In the genomic region with DNA sequence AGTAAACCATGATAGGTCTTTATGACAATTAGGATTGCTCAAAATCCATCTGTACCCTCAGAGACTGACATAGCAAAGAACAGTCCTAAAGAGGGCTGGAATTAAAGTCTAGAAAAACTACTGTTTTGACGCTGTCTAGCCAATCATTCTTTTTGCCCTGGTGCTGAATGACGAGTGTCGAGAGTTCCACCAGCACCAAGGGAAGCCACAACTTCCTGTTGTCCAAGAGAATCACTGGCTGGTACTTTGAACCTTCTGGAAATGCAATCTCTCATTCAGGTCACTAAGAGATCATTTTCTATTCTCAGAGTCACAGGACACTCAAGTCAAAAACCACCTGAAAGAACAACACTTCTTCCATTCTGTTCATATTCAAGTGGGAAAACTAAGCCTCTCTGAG, we compare ENCODE assay signal across 23 cellular contexts. TPM values are rescaled to one million over a fixed set of nuclear protein-coding genes. Genes with fewer than 3 reads are reported as not detected.
DNase-seq lines count a peak whose midpoint lies in the region; ATAC-seq, FAIRE-seq and TF ChIP-seq lines count a peak whose summit lies in the region.
"Had no signal": no experiment of that assay in that cellular context is flagged by ENCODE, and none has a peak within 500 bp of the region (broad histone marks: within the 10 kb centered on the region; RNA-seq: fewer than 3 reads in every experiment).

No MANE protein-coding gene starts in this region.

- no peak overlapping the region for H3K4me2 ChIP-seq in HepG2 (ENCODE audit: low read depth, low read length)
- H3K4me2 ChIP-seq in K562 (ENCODE audit: insufficient read depth, low read length), result no peak overlapping the region
- H3K4me2 ChIP-seq: A549; BLaER1 treated with 17β-estradiol and CSF1 and Interleukin-3, amounts not matched to agents 10 nM and 100 nM had no signal

- intact Hi-C loops in HepG2 (cut with micrococcal nuclease; ENCODE audit: unreplicated experiment) (no loop called here), right lobe of liver (cut with DNase I) (no loop called here), K562 (cut with micrococcal nuclease) (no loop called here)

- 24% methylated on average over 3 of the region's 3 CpGs for WGBS in HepG2 (ENCODE audit: low lambda C conversion rate)
- WGBS in right lobe of liver (ENCODE audit: insufficient coverage, low coverage, low lambda C conversion rate, missing lambda C conversion rate), result 63% methylated on average over 3 of the region's 3 CpGs
- WGBS in K562 (ENCODE audit: insufficient coverage, low coverage, missing lambda C conversion rate), result 23% methylated on average over 3 of the region's 3 CpGs

- peak overlapping the region; percentile 31 for H3K27ac Mint-ChIP-seq in osteocyte (ENCODE audit: unreplicated experiment)
- H3K27ac Mint-ChIP-seq in activated CD4-positive, alpha-beta memory T cell treated with anti-CD3 and anti-CD28 coated beads, Interleukin-2, amount 10 ng/mL, durations not matched to agents 7 days and 5 days, result no peak overlapping the region
- H3K27ac Mint-ChIP-seq: B cell; CD4-positive, alpha-beta T cell; CD8-positive, alpha-beta T cell had no signal

- no peak overlapping the region for H3K9ac ChIP-seq in HepG2 (ENCODE audit: insufficient read depth, low read depth, low read length)
- no peak overlapping the region for H3K9ac ChIP-seq in K562 (ENCODE audit: insufficient read depth in 1 of 2, low read depth in 2 of 2, low read length in 2 of 2)
- H3K9ac ChIP-seq: BLaER1 treated with 17β-estradiol and CSF1 and Interleukin-3, amounts not matched to agents 10 nM and 100 nM had no signal

- peaks cover 9% of the 10 kb centered on the region; the same call in 1 of the 2 replicates for H3K4me1 ChIP-seq in HepG2 (ENCODE audit: insufficient read depth, low read length)
- no peaks in the 10 kb centered on the region for H3K4me1 ChIP-seq in right lobe of liver
- H3K4me1 ChIP-seq in K562 (replicated peaks in 1 of 2; ENCODE audit: control insufficient read depth in 2 of 2, insufficient read depth in 2 of 2, low read length in 2 of 2), result no peaks in the 10 kb centered on the region
- H3K4me1 ChIP-seq: A549; BLaER1 treated with 17β-estradiol and CSF1 and Interleukin-3, amounts not matched to agents 10 nM and 100 nM had no signal

- H3K9me1 ChIP-seq in K562 (ENCODE audit: control insufficient read depth, insufficient read depth, low read length), result no peaks in the 10 kb centered on the region

- peaks cover 59% of the 10 kb centered on the region for H3K4me1 Mint-ChIP-seq in osteocyte (ENCODE audit: unreplicated experiment)
- no peaks in the 10 kb centered on the region for H3K4me1 Mint-ChIP-seq in activated CD4-positive, alpha-beta memory T cell treated with anti-CD3 and anti-CD28 coated beads, Interleukin-2, amount 10 ng/mL, durations not matched to agents 7 days and 5 days
- H3K4me1 Mint-ChIP-seq: B cell had no signal

- BruUV-seq in HepG2 (replicated peaks; lab: Mats Ljungman, UMichigan) (no TSS peak), K562 (replicated peaks; lab: Mats Ljungman, UMichigan) (no TSS peak)

- TF ChIP-seq RAD21 in HepG2 (CRISPR knock-in tag; IDR thresholded peaks at IDR 0.05) (no peak), K562 (CRISPR knock-in tag; conservative IDR thresholded peaks at IDR 0.05 in 1 of 2, IDR thresholded peaks at IDR 0.05 in 1 of 2) (no peak)

- H3K9me3 ChIP-seq in HepG2 (ENCODE audit: low read length) (no peaks in the 10 kb centered on the region), right lobe of liver (no peaks in the 10 kb centered on the region), K562 (replicated peaks; ENCODE audit: control insufficient read depth, insufficient read depth, low read depth, low read length) (no peaks in the 10 kb centered on the region)
- H3K9me3 ChIP-seq: A549; BLaER1 treated with 17β-estradiol and CSF1 and Interleukin-3, amounts not matched to agents 10 nM and 100 nM; Caco-2 had no signal

- FAIRE-seq in HepG2 (lab: Jason Lieb, UNC) (no peak), K562 (lab: Jason Lieb, UNC) (no peak)
- FAIRE-seq: A549, D721Med, GM12878, GM12892, GM18507 had no signal

- no peaks in the 10 kb centered on the region for H3K27me3 Mint-ChIP-seq in osteocyte (ENCODE audit: unreplicated experiment)
- H3K27me3 Mint-ChIP-seq in activated CD4-positive, alpha-beta memory T cell treated with anti-CD3 and anti-CD28 coated beads, Interleukin-2, amount 10 ng/mL, durations not matched to agents 7 days and 5 days, result peaks cover 2% of the 10 kb centered on the region
- H3K27me3 Mint-ChIP-seq: B cell; CD4-positive, alpha-beta T cell had no signal

- H2AFZ ChIP-seq in HepG2 (ENCODE audit: low read length), result no peak overlapping the region
- H2AFZ ChIP-seq in K562 (ENCODE audit: low read depth, low read length), result no peak overlapping the region; the same call in 1 of the 2 replicates

- in situ Hi-C loops in HepG2 (cut with HindIII; ENCODE audit: extremely low pct_ligation_motif_present, low pct_unique_long_range_greater_than_20kb) (no loop called here), K562 (cut with MboI) (no loop called here)

- no peak overlapping the region for H3K4me3 Mint-ChIP-seq in osteocyte (ENCODE audit: unreplicated experiment)
- H3K4me3 Mint-ChIP-seq in activated CD4-positive, alpha-beta memory T cell treated with anti-CD3 and anti-CD28 coated beads, Interleukin-2, amount 10 ng/mL, durations not matched to agents 7 days and 5 days, result no peak overlapping the region
- H3K4me3 Mint-ChIP-seq: B cell; CD4-positive, alpha-beta T cell; CD8-positive, alpha-beta T cell had no signal

- H3K36me3 Mint-ChIP-seq in osteocyte (ENCODE audit: unreplicated experiment), result peaks cover 90% of the 10 kb centered on the region
- no peaks in the 10 kb centered on the region for H3K36me3 Mint-ChIP-seq in activated CD4-positive, alpha-beta memory T cell treated with anti-CD3 and anti-CD28 coated beads, Interleukin-2, amount 10 ng/mL, durations not matched to agents 7 days and 5 days (ENCODE audit: low read depth)
- H3K36me3 Mint-ChIP-seq: CD8-positive, alpha-beta T cell had no signal

- H3K79me2 ChIP-seq in HepG2 (ENCODE audit: insufficient read depth, low read length) (no peaks in the 10 kb centered on the region), K562 (ENCODE audit: control insufficient read depth, insufficient read depth, low read length) (no peaks in the 10 kb centered on the region)

- no peak for TF ChIP-seq EP300 in HepG2 (IDR thresholded peaks at IDR 0.05; ENCODE audit: low read depth in 2 of 2, low read length in 2 of 2)
- no peak for TF ChIP-seq EP300 in HepG2 (CRISPR knock-in tag; IDR thresholded peaks at IDR 0.05; ENCODE audit: borderline replicate concordance)
- TF ChIP-seq EP300 in K562 (IDR thresholded peaks at IDR 0.05; ENCODE audit: low read length), result no peak

- TF ChIP-seq CTCF in HepG2 (CRISPR knock-in tag; IDR thresholded peaks at IDR 0.05) (no peak), right lobe of liver (IDR thresholded peaks at IDR 0.05) (no peak), K562 (IDR thresholded peaks at IDR 0.05 in 2 of 3, conservative IDR thresholded peaks at IDR 0.05 in 1 of 3; ENCODE audit: insufficient read depth in 2 of 3, low read depth in 1 of 3, low read length in 3 of 3) (no peak), osteocyte (IDR thresholded peaks at IDR 0.05) (no peak), GM10248 (IDR thresholded peaks at IDR 0.05; ENCODE audit: control extremely low read depth, extremely low read depth, low read depth, missing control alignments) (no peak)

- TF ChIP-seq POLR2A in HepG2 (IDR thresholded peaks at IDR 0.05; ENCODE audit: insufficient read depth in 1 of 2, low read depth in 2 of 2, low read length in 2 of 2), result no peak
- TF ChIP-seq POLR2A in right lobe of liver (IDR thresholded peaks at IDR 0.05), result no peak
- no peak for TF ChIP-seq POLR2A in K562 (conservative IDR thresholded peaks at IDR 0.05)

- H3K4me3 ChIP-seq in HepG2 (replicated peaks in 1 of 3; ENCODE audit: insufficient read depth in 1 of 3, low read depth in 2 of 3, low read length in 3 of 3), result no peak overlapping the region
- no peak overlapping the region for H3K4me3 ChIP-seq in right lobe of liver
- H3K4me3 ChIP-seq in K562, result no peak overlapping the region
- H3K4me3 ChIP-seq: A549; BLaER1 treated with 17β-estradiol and CSF1 and Interleukin-3, amounts not matched to agents 10 nM and 100 nM; GM12878 had no signal

- H3K27ac ChIP-seq in HepG2 (ENCODE audit: extremely low read length, insufficient read depth, low read length) (no peak overlapping the region), right lobe of liver (no peak overlapping the region), K562 (ENCODE audit: extremely low read depth, low read depth, low read length) (no peak overlapping the region)
- H3K27ac ChIP-seq: 22Rv1; A549; BLaER1 treated with 17β-estradiol and CSF1 and Interleukin-3, amounts not matched to agents 10 nM and 100 nM; C4-2B had no signal

- POLR2A ChIA-PET in HepG2 (lab: Yijun Ruan, JAX) (no interaction called here), K562 (lab: Yijun Ruan, JAX) (no interaction called here), GM10248 (lab: Yijun Ruan, JAX) (no interaction called here)
- POLR2A ChIA-PET in activated CD4-positive, alpha-beta memory T cell treated with anti-CD3 and anti-CD28 coated beads, Interleukin-2, amount 10 ng/mL, durations not matched to agents 7 days and 5 days (lab: Charles Lee), result no interaction called here

- CTCF ChIA-PET in HepG2 (lab: Yijun Ruan, JAX; ENCODE audit: low intra/inter-chr PET ratio, low total read pairs), result no interaction called here
- CTCF ChIA-PET in K562 (lab: Yijun Ruan, JAX; ENCODE audit: low intra/inter-chr PET ratio), result no interaction called here
- CTCF ChIA-PET in GM10248 (lab: Yijun Ruan, JAX), result no interaction called here
- CTCF ChIA-PET in activated CD4-positive, alpha-beta memory T cell treated with anti-CD3 and anti-CD28 coated beads, Interleukin-2, amount 10 ng/mL, durations not matched to agents 7 days and 5 days (lab: Charles Lee), result no interaction called here

- H3K9me3 Mint-ChIP-seq in osteocyte (ENCODE audit: unreplicated experiment), result no peaks in the 10 kb centered on the region
- H3K9me3 Mint-ChIP-seq in activated CD4-positive, alpha-beta memory T cell treated with anti-CD3 and anti-CD28 coated beads, Interleukin-2, amount 10 ng/mL, durations not matched to agents 7 days and 5 days, result no peaks in the 10 kb centered on the region
- H3K9me3 Mint-ChIP-seq: CD4-positive, alpha-beta T cell; CD8-positive, alpha-beta T cell had no signal

- DNase-seq in HepG2 (ENCODE audit: low spot score), result no peak
- DNase-seq in right lobe of liver, result no peak
- DNase-seq in K562 (ENCODE audit: extremely low read depth in 1 of 4, low spot score in 3 of 4), result no peak
- no peak for DNase-seq in osteocyte (ENCODE audit: extremely low spot score, unreplicated experiment)
- no peak for DNase-seq in GM10248 (ENCODE audit: extremely low spot score)
- no peak for DNase-seq in stimulated activated CD8-positive, alpha-beta memory T cell treated with anti-CD3 and anti-CD28 coated beads, Interleukin-4, amount 100 ng/mL, for 48 hours
- no peak for DNase-seq in activated CD4-positive, alpha-beta memory T cell treated with anti-CD3 and anti-CD28 coated beads, Interleukin-2, amount 10 ng/mL, durations not matched to agents 7 days and 5 days
- DNase-seq: AML-193; Caco-2; Calu3; CD4-positive, alpha-beta T cell; CD8-positive, alpha-beta T cell; DMS79 treated with DMSO at 0.1 percent for 48 hours; GF-D8 had no signal

- H3K36me3 ChIP-seq in HepG2 (replicated peaks in 1 of 2; ENCODE audit: control insufficient read depth in 1 of 2, insufficient read depth in 2 of 2, low read length in 2 of 2), result no peaks in the 10 kb centered on the region
- no peaks in the 10 kb centered on the region for H3K36me3 ChIP-seq in right lobe of liver
- H3K36me3 ChIP-seq in K562 (ENCODE audit: control insufficient read depth, insufficient read depth, low read length), result no peaks in the 10 kb centered on the region
- H3K36me3 ChIP-seq: BLaER1 treated with 17β-estradiol and CSF1 and Interleukin-3, amounts not matched to agents 10 nM and 100 nM had no signal

- H4K20me1 ChIP-seq in HepG2 (ENCODE audit: insufficient read depth, low read length) (no peaks in the 10 kb centered on the region), K562 (replicated peaks; ENCODE audit: control insufficient read depth, insufficient read depth, low read length) (no peaks in the 10 kb centered on the region)
- H4K20me1 ChIP-seq: BLaER1 treated with 17β-estradiol and CSF1 and Interleukin-3, amounts not matched to agents 10 nM and 100 nM had no signal

- H3K27me3 ChIP-seq in HepG2 (ENCODE audit: control insufficient read depth in 1 of 2, insufficient read depth in 2 of 2, low read length in 2 of 2) (no peaks in the 10 kb centered on the region), right lobe of liver (no peaks in the 10 kb centered on the region), K562 (ENCODE audit: control insufficient read depth in 2 of 2, insufficient read depth in 2 of 2, low read length in 2 of 2) (no peaks in the 10 kb centered on the region)
- H3K27me3 ChIP-seq: BLaER1 treated with 17β-estradiol and CSF1 and Interleukin-3, amounts not matched to agents 10 nM and 100 nM had no signal

- no peak; the same call in 2 of the 3 replicates for ATAC-seq in HepG2
- no peak for ATAC-seq in right lobe of liver
- no peak for ATAC-seq in K562
- ATAC-seq: A549; CD8-positive, alpha-beta T cell; GM12878 had no signal

RNA-seq across cellular contexts. Expression of a gene that starts 37.7 kb away (rescaled TPM):
- total RNA-seq in HepG2 (2016; rRNA removed; fragmentation: Illumina TruSeq; extraction: Trizol) (1.7 and 3.0 TPM in 2 replicates), right lobe of liver (10 to 100 TPM in 2 of 6 experiments, 1 to 10 TPM in 4; 1.7 to 12.0 (median 8.7) TPM), K562 (2014; rRNA removed) (0.41 TPM in 2 replicates), K562 (2014; rRNA removed; fragmentation: Illumina TruSeq; extraction: Trizol) (0.89 and 1.2 TPM in 2 replicates), K562 (2015; rRNA removed; fragmentation: Illumina TruSeq; extraction: Trizol) (0.83 and 1.1 TPM in 2 replicates), K562 (2021) (0.86 and 1.0 TPM in 2 replicates), osteocyte (1,012 and 1,104 TPM in 2 replicates)
- total RNA-seq in HepG2 (2016; cell fraction: cytosol; rRNA removed; fragmentation: Illumina TruSeq; extraction: Trizol; ENCODE audit: low read depth), result 0.26 and 0.71 TPM in 2 replicates
- total RNA-seq in HepG2 (2016; cell fraction: insoluble cytoplasmic fraction; rRNA removed; fragmentation: Illumina TruSeq; extraction: Trizol), result 2.3 and 2.8 TPM in 2 replicates
- total RNA-seq in HepG2 (2016; cell fraction: membrane; rRNA removed; fragmentation: Illumina TruSeq; extraction: Trizol), result 0.83 and 1.2 TPM in 2 replicates
- 5.1 and 6.3 TPM in 2 replicates for total RNA-seq in HepG2 (2016; cell fraction: nucleus; rRNA removed; fragmentation: Illumina TruSeq; extraction: Trizol)
- polyA plus RNA-seq in HepG2 (2011; rRNA removed) (0.81 and 1.5 TPM in 2 replicates), K562 (2011; rRNA removed) (0.31 and 0.77 TPM in 2 replicates), K562 (2014; fragmentation: Illumina TruSeq; extraction: Trizol) (0.48 and 0.76 TPM in 2 replicates), K562 (2014; fragmentation: Nextera tagmentation; extraction: Ambion mirVana) (under 1 TPM; 0.15 to 0.32 TPM), K562 (2014; rRNA removed) (0.60 and 1.0 TPM in 2 replicates)
- polyA plus RNA-seq in HepG2 (2011; cell fraction: cytosol; rRNA removed), result 0.67 and 0.86 TPM in 2 replicates
- polyA plus RNA-seq in HepG2 (2011; cell fraction: nucleus; rRNA removed), result 1.1 and 1.4 TPM in 2 replicates
- polyA plus RNA-seq in HepG2 (2012), result 0.33 and 0.64 TPM in 2 replicates
- 0.17 and 0.28 TPM in 2 replicates for polyA plus RNA-seq in HepG2 (2016; cell fraction: cytosol; fragmentation: Illumina TruSeq; extraction: Trizol; ENCODE audit: low read depth)
- polyA plus RNA-seq in HepG2 (2016; cell fraction: insoluble cytoplasmic fraction; fragmentation: Illumina TruSeq; extraction: Trizol; ENCODE audit: low read depth), result 1.3 and 1.5 TPM in 2 replicates
- polyA plus RNA-seq in HepG2 (2016; cell fraction: membrane; fragmentation: Illumina TruSeq; extraction: Trizol; ENCODE audit: low read depth), result 0.23 and 0.33 TPM in 2 replicates
- 3.5 and 5.2 TPM in 2 replicates for polyA plus RNA-seq in HepG2 (2016; cell fraction: nucleus; fragmentation: Illumina TruSeq; extraction: Trizol; ENCODE audit: insufficient read depth, low read depth)
- polyA minus RNA-seq in HepG2 (2011; rRNA and poly(A)+ RNA removed; ENCODE audit: low replicate concordance), result 3.2 and 11.1 TPM in 2 replicates
- 1.7 and 2.0 TPM in 2 replicates for polyA minus RNA-seq in HepG2 (2011; cell fraction: cytosol; rRNA and poly(A)+ RNA removed)
- polyA minus RNA-seq in HepG2 (2011; cell fraction: nucleus; rRNA and poly(A)+ RNA removed), result 3.5 and 4.2 TPM in 2 replicates
- total RNA-seq in K562 (2011; cell fraction: chromatin; rRNA removed; ENCODE audit: low replicate concordance), result 1.00 and 3.4 TPM in 2 replicates
- total RNA-seq in K562 (2011; cell fraction: nucleolus; rRNA removed), result 0.50 and 0.79 TPM in 2 replicates
- 1.3 and 2.4 TPM in 2 replicates for total RNA-seq in K562 (2011; cell fraction: nucleoplasm; rRNA removed)
- polyA plus RNA-seq in K562 (2011; cell fraction: cytosol; rRNA removed), result 0.12 and 0.59 TPM in 2 replicates
- 0.98 and 2.2 TPM in 2 replicates for polyA plus RNA-seq in K562 (2011; cell fraction: nucleus; rRNA removed)
- 0.27 and 0.32 TPM in 2 replicates for polyA plus RNA-seq in K562 (2012)
- 1.5 and 2.1 TPM in 2 replicates for polyA minus RNA-seq in K562 (2011; rRNA and poly(A)+ RNA removed)
- 0.18 and 0.29 TPM in 2 replicates for polyA minus RNA-seq in K562 (2011; cell fraction: cytosol; rRNA and poly(A)+ RNA removed)
- 1.5 and 4.7 TPM in 2 replicates for polyA minus RNA-seq in K562 (2011; cell fraction: nucleus; rRNA and poly(A)+ RNA removed)
- total RNA-seq in activated CD4-positive, alpha-beta memory T cell treated with anti-CD3 and anti-CD28 coated beads, Interleukin-2, amount 10 ng/mL, durations not matched to agents 7 days and 5 days, result 1 to 10 TPM; 1.3 to 1.7 TPM

Comparison
In these comparisons a context has a peak if more than half of its experiments do, and no peak if none do; other contexts are left out.
1. RNA of a gene that starts 37.7 kb away (total RNA-seq): 1,012 to 1,104 TPM in osteocyte; 1.7 to 12.0 TPM in right lobe of liver, 0.26 to 6.3 TPM in HepG2, 1.3 to 1.7 TPM in activated CD4-positive, alpha-beta memory T cell treated with anti-CD3 and anti-CD28 coated beads, Interleukin-2, amount 10 ng/mL, durations not matched to agents 7 days and 5 days and 0.41 to 3.4 TPM in K562; every median in the first group is over 10 times any median in the second.